ENCODE assay signal across 8 cellular contexts in the genomic region with DNA sequence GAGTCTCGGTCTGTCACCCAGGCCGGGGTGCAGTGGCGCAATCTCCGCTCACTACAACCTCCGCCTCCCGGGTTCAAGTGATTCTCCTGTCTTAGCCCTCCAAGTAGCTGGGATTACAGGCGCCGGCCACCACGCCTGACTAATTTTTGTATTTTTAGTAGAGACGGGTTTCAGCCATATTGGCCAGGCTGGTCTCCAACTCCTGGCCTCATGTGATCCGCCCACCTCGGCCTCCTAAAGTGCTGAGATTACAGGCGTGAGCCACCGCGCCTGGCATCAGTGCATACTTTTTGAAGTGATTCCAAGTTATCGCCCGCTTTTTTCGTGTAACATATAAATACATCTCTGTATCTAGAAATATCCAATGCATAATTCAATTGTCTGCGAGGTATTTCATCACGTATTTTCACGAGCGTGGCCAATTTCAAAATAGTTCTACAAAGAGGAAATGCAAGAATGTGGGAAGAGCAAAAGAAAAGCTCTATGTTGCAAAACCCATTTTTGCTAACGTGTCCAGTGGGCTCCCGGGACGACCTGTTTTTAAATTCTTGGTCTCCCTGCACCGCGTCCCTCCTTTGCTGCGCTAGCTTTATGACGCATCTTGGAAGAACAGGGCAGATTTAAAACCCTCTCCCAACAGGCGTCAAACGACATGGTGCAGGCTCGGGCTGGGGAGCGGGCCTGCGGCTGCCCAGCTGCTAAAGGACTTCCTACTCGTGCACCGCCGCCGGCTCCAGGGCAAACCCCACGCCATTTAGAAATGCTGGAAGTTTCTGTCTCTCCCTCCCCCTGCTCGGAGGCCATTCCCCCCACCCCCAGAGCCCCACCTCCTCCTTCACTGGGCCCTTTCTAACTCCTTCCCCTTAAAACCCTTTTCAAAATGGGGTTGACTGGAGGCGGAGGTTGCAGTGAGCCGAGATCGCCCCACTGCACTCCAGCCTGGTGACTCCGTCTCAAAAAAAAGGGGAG. TPM values are rescaled to one million over a fixed set of nuclear protein-coding genes. Genes with fewer than 3 reads are reported as not detected.
A peak's percentile ranks its signal among the peaks of the same experiment; 100 is the strongest.
DNase-seq lines count a peak whose midpoint lies in the region; ATAC-seq and TF ChIP-seq lines count a peak whose summit lies in the region.

No MANE protein-coding gene starts in this region.

- H3K4me3 ChIP-seq in HAP-1 (peak overlapping the region; percentile 32), WERI-Rb-1 (ENCODE audit: low read depth, low read length) (peak overlapping the region; percentile 77), fibroblast of mammary gland (ENCODE audit: control insufficient read depth, low read depth, low read length) (peak overlapping the region; percentile 37), mucosa of stomach (ENCODE audit: low read length) (no peak overlapping the region), urinary bladder (ENCODE audit: low read depth, low read length) (peak overlapping the region; percentile 80)

- ATAC-seq in GM19452 (IDR thresholded peaks at IDR 0.05; ENCODE audit: unreplicated experiment): no peak
- no peak for ATAC-seq in activated CD4-positive, CD25-positive, alpha-beta regulatory T cell treated with anti-CD3 and anti-CD28 coated beads, Interleukin-2, amount 50 U/mL, for 24 hours

- H3K36me3 ChIP-seq in HAP-1 (replicated peaks) (peaks cover 5% of the 10 kb centered on the region; the same call in 1 of the 2 replicates), WERI-Rb-1 (peaks cover 5% of the 10 kb centered on the region; the same call in 1 of the 2 replicates), mucosa of stomach (ENCODE audit: control insufficient read depth, insufficient read depth, low read length) (no peaks in the 10 kb centered on the region), urinary bladder (ENCODE audit: insufficient read depth) (no peaks in the 10 kb centered on the region)

- WGBS in urinary bladder: 44% methylated on average over 44 of the region's 44 CpGs

- H3K27me3 ChIP-seq in HAP-1 (ENCODE audit: low read depth) (no peaks in the 10 kb centered on the region), WERI-Rb-1 (ENCODE audit: insufficient read depth, low read depth, severe bottlenecking) (no peaks in the 10 kb centered on the region), mucosa of stomach (ENCODE audit: control insufficient read depth, insufficient read depth, low read length) (no peaks in the 10 kb centered on the region)

- H3K9me3 ChIP-seq in HAP-1 (no peaks in the 10 kb centered on the region), WERI-Rb-1 (ENCODE audit: severe bottlenecking) (no peaks in the 10 kb centered on the region), mucosa of stomach (ENCODE audit: control insufficient read depth, low read length) (no peaks in the 10 kb centered on the region)

- H3K4me1 ChIP-seq in HAP-1 (peaks cover 9% of the 10 kb centered on the region), mucosa of stomach (ENCODE audit: control insufficient read depth, insufficient read depth, low read length) (peaks cover 25% of the 10 kb centered on the region), urinary bladder (ENCODE audit: insufficient read depth) (no peaks in the 10 kb centered on the region)

- H3K9ac ChIP-seq in mucosa of stomach (ENCODE audit: low read length): peak overlapping the region; percentile 53

- H3K27ac ChIP-seq in C4-2B (peak overlapping the region; percentile 84; the same call in 1 of the 2 replicates), WERI-Rb-1 (peak overlapping the region; percentile 81), urinary bladder (ENCODE audit: low read depth) (no peak overlapping the region)

- in situ Hi-C loops in HAP-1 (cut with MboI; ENCODE audit: low sequenced_read_pairs): no loop called here

- TF ChIP-seq CTCF in C4-2B (conservative IDR thresholded peaks at IDR 0.05) (no peak), WERI-Rb-1 (IDR thresholded peaks at IDR 0.05; ENCODE audit: low read depth, low read length) (no peak), fibroblast of mammary gland (conservative IDR thresholded peaks at IDR 0.05; ENCODE audit: control insufficient read depth, insufficient read depth, low read depth, low read length) (no peak)

- DNase-seq in HAP-1 (ENCODE audit: low spot score in 2 of 2): peak in 1 of 2 experiments; percentile 45
- DNase-seq in WERI-Rb-1: peak; percentile 38
- peak; percentile 82 for DNase-seq in fibroblast of mammary gland (ENCODE audit: low read depth)

RNA-seq across cellular contexts. Expression of a gene that starts 0.9 kb away (rescaled TPM):
- 71.9 TPM for total RNA-seq in urinary bladder
- polyA plus RNA-seq in urinary bladder: 64.8 TPM
